Comparison of ENCODE assay signal across 8 cellular contexts in genomic region chr17:34980681-34981537, GRCh38. TPM values are rescaled to one million over a fixed set of nuclear protein-coding genes. Genes with fewer than 3 reads are reported as not detected.
DNase-seq lines count a peak whose midpoint lies in the region; ATAC-seq, FAIRE-seq and TF ChIP-seq lines count a peak whose summit lies in the region.

No MANE protein-coding gene starts in this region.

- no peaks in the 10 kb centered on the region for H3K9me3 Mint-ChIP-seq in central memory CD8-positive, alpha-beta T cell

- H3K27ac ChIP-seq in A549, result peak overlapping the region; percentile 94 to 97
- H3K27ac ChIP-seq in WERI-Rb-1, result peak overlapping the region; percentile 99

- peaks cover 14% of the 10 kb centered on the region for H3K36me3 Mint-ChIP-seq in central memory CD8-positive, alpha-beta T cell (ENCODE audit: insufficient read depth)

- peak overlapping the region; percentile 98 for H3K27ac Mint-ChIP-seq in central memory CD8-positive, alpha-beta T cell (ENCODE audit: low read depth)

- peak; percentile 84 for FAIRE-seq in A549 (lab: Jason Lieb, UNC)

- CTCF ChIA-PET in A549 (lab: Yijun Ruan, JAX), result interaction anchor here (0.7 to 7.5 kb wide), 19 partner anchors 10 to 561 kb away, joined by 3 to 43 read pairs (median 4); partner anchors contain the start of gene RAD51D

- peaks cover 28% of the 10 kb centered on the region for H3K36me3 ChIP-seq in WERI-Rb-1

- H3K4me1 ChIP-seq in A549, result peaks cover 14% of the 10 kb centered on the region

- POLR2A ChIA-PET in A549 (lab: Yijun Ruan, JAX), result interaction anchor here (0.5 to 3.3 kb wide), 14 partner anchors 9 to 809 kb away, joined by 3 to 20 read pairs (median 5); partner anchors contain the start of genes CCT6B, RFFL, UNC45B and ZNF830

- H3K27me3 ChIP-seq in WERI-Rb-1 (ENCODE audit: insufficient read depth, low read depth, severe bottlenecking), result no peaks in the 10 kb centered on the region

- peak overlapping the region; percentile 80 for H3K4me2 ChIP-seq in A549

- peak; percentile 52 to 56; a peak in 4 of 5 replicates for TF ChIP-seq RAD21 in A549 (conservative IDR thresholded peaks at IDR 0.05 in 1 of 2, IDR thresholded peaks at IDR 0.05 in 1 of 2)

- WGBS in A549 (ENCODE audit: missing lambda C conversion rate), result 1% methylated on average over 21 of the region's 69 CpGs

- TF ChIP-seq POLR2A in A549 (IDR thresholded peaks at IDR 0.05; ENCODE audit: low read length) (peak; percentile 37), GM18505 (IDR thresholded peaks at IDR 0.05; ENCODE audit: borderline replicate concordance, extremely low read depth, insufficient read depth, insufficient read length) (no peak)

- ATAC-seq in A549 (peak; percentile 91 to 94), GM18505 (IDR thresholded peaks at IDR 0.05; ENCODE audit: unreplicated experiment) (peak; percentile 81), HG02943 (IDR thresholded peaks at IDR 0.05; ENCODE audit: low read depth, unreplicated experiment) (peak; percentile 72)
- peak; percentile 86 for ATAC-seq in central memory CD8-positive, alpha-beta T cell (replicated peaks; ENCODE audit: extremely low read depth, poor library complexity, severe bottlenecking)

- H3K4me3 Mint-ChIP-seq in central memory CD8-positive, alpha-beta T cell, result peak overlapping the region; percentile 96

- H3K27me3 Mint-ChIP-seq in central memory CD8-positive, alpha-beta T cell, result no peaks in the 10 kb centered on the region

- no peaks in the 10 kb centered on the region for H3K9me3 ChIP-seq in A549
- no peaks in the 10 kb centered on the region for H3K9me3 ChIP-seq in WERI-Rb-1 (ENCODE audit: severe bottlenecking)

- H3K4me3 ChIP-seq in A549 (peak overlapping the region; percentile 78), WERI-Rb-1 (ENCODE audit: low read depth, low read length) (peak overlapping the region; percentile 96)

- TF ChIP-seq CTCF in A549 (IDR thresholded peaks at IDR 0.05) (peak; percentile 55), WERI-Rb-1 (IDR thresholded peaks at IDR 0.05; ENCODE audit: low read depth, low read length) (peak; percentile 63)

- TF ChIP-seq EP300 in A549 (IDR thresholded peaks at IDR 0.05), result peak in 1 of 2 experiments; percentile 18; a peak in 1 of 5 replicates

- DNase-seq in A549 (ENCODE audit: low read depth in 1 of 2, low spot score in 1 of 2) (peak; percentile 86 to 93), NCI-H1930 (lab: John Stamatoyannopoulos, UW) (peak; percentile 61 to 78), WERI-Rb-1 (peak; percentile 75), kidney tubule cell (ENCODE audit: low spot score) (peak; percentile 82)
- peak; percentile 59 to 64 for DNase-seq in central memory CD8-positive, alpha-beta T cell (ENCODE audit: low spot score in 2 of 2)
- peak; percentile 48 to 60 for DNase-seq in stimulated activated CD4-positive, alpha-beta T cell treated with anti-CD3 and anti-CD28 coated beads, Interleukin-1b, Interleukin-23, amount 100 ng/mL, for 1 hour (ENCODE audit: low read depth in 2 of 2)

- H3K4me1 Mint-ChIP-seq in central memory CD8-positive, alpha-beta T cell, result peaks cover 43% of the 10 kb centered on the region

TF ChIP-seq in A549, 52 proteins besides CTCF, POLR2A, EP300 and RAD21 (continues in another document):
- TF ChIP-seq CHD4 (IDR thresholded peaks at IDR 0.05; ENCODE audit: borderline replicate concordance) (no peak), HDAC2 (IDR thresholded peaks at IDR 0.05) (no peak), NPAS2 (CRISPR knock-in tag; IDR thresholded peaks at IDR 0.05; ENCODE audit: borderline replicate concordance) (no peak), ESRRA (IDR thresholded peaks at IDR 0.05; ENCODE audit: borderline replicate concordance, low read length) (no peak), JUN (IDR thresholded peaks at IDR 0.05) (peak; percentile 50 to 88), ZNF302 (CRISPR knock-in tag; IDR thresholded peaks at IDR 0.05) (no peak), HOXB5 (CRISPR knock-in tag; IDR thresholded peaks at IDR 0.05) (no peak), ZFP36 (IDR thresholded peaks at IDR 0.05; ENCODE audit: borderline replicate concordance, partially characterized antibody) (no peak), MYC (IDR thresholded peaks at IDR 0.05; ENCODE audit: borderline replicate concordance, low read length) (peak; percentile 87), SREBF2 (IDR thresholded peaks at IDR 0.05) (no peak), FOSL2 (IDR thresholded peaks at IDR 0.05) (no peak), FOSL2 (CRISPR knock-in tag; IDR thresholded peaks at IDR 0.05) (no peak), PHF8 (IDR thresholded peaks at IDR 0.05; ENCODE audit: borderline replicate concordance, low read depth) (peak; percentile 90), MAZ (IDR thresholded peaks at IDR 0.05; ENCODE audit: borderline replicate concordance, low read depth, low read length) (no peak), HEYL (CRISPR knock-in tag; IDR thresholded peaks at IDR 0.05) (no peak), FOSB (CRISPR knock-in tag; IDR thresholded peaks at IDR 0.05) (no peak), BHLHE40 (IDR thresholded peaks at IDR 0.05; ENCODE audit: low read depth, low read length) (no peak), ZSCAN20 (CRISPR knock-in tag; IDR thresholded peaks at IDR 0.05) (0 out of 2 replicates have a peak, but pooled peaks have one; percentile 64), NR3C1 (IDR thresholded peaks at IDR 0.05) (no peak), RARB (CRISPR knock-in tag; IDR thresholded peaks at IDR 0.05) (no peak; the same call in 1 of the 2 replicates), HOXB13 (CRISPR knock-in tag; IDR thresholded peaks at IDR 0.05; ENCODE audit: low read depth) (no peak), NFE2L2 (conservative IDR thresholded peaks at IDR 0.05; ENCODE audit: low read length) (no peak), ELK1 (IDR thresholded peaks at IDR 0.05; ENCODE audit: low read depth, low read length) (no peak), RCOR1 (IDR thresholded peaks at IDR 0.05; ENCODE audit: low read depth, low read length) (no peak), GATA3 (IDR thresholded peaks at IDR 0.05; ENCODE audit: borderline replicate concordance) (no peak), RFX5 (IDR thresholded peaks at IDR 0.05) (no peak), RNF2 (IDR thresholded peaks at IDR 0.05; ENCODE audit: borderline replicate concordance, low read depth) (no peak), KDM1A (IDR thresholded peaks at IDR 0.05; ENCODE audit: low read depth) (no peak), JUNB (IDR thresholded peaks at IDR 0.05) (no peak), CHD2 (IDR thresholded peaks at IDR 0.05; ENCODE audit: low read length, partially characterized antibody) (no peak), FOXS1 (CRISPR knock-in tag; IDR thresholded peaks at IDR 0.05) (no peak), TP53 (CRISPR knock-in tag; IDR thresholded peaks at IDR 0.05) (peak; percentile 24; the same call in 1 of the 2 replicates)
- TF ChIP-seq, protein P1, sequence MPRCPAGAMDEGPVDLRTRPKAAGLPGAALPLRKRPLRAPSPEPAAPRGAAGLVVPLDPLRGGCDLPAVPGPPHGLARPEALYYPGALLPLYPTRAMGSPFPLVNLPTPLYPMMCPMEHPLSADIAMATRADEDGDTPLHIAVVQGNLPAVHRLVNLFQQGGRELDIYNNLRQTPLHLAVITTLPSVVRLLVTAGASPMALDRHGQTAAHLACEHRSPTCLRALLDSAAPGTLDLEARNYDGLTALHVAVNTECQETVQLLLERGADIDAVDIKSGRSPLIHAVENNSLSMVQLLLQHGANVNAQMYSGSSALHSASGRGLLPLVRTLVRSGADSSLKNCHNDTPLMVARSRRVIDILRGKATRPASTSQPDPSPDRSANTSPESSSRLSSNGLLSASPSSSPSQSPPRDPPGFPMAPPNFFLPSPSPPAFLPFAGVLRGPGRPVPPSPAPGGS (IDR thresholded peaks at IDR 0.05), result no peak
- TF ChIP-seq, protein P2, sequence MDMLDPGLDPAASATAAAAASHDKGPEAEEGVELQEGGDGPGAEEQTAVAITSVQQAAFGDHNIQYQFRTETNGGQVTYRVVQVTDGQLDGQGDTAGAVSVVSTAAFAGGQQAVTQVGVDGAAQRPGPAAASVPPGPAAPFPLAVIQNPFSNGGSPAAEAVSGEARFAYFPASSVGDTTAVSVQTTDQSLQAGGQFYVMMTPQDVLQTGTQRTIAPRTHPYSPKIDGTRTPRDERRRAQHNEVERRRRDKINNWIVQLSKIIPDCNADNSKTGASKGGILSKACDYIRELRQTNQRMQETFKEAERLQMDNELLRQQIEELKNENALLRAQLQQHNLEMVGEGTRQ (IDR thresholded peaks at IDR 0.05), result no peak

RNA-seq across cellular contexts. Expression of gene LIG3, which starts 0.6 kb away (rescaled TPM):
- polyA plus RNA-seq in A549 (2011; rRNA removed) (56.8 and 63.4 TPM in 2 replicates), A549 (2017; fragmentation: RNase III; extraction: RNeasy Plus Mini Kit Qiagen cat#74134 plus additional on column Dnase treatment) (35.6 to 40.2 TPM (median 36.3 TPM) in 3 replicates)
- polyA plus RNA-seq in A549 (2012; cell fraction: cytosol; rRNA removed), result 52.4 and 57.2 TPM in 2 replicates
- 79.3 and 88.4 TPM in 2 replicates for polyA plus RNA-seq in A549 (2012; cell fraction: nucleus; rRNA removed)
- polyA minus RNA-seq in A549 (2011; rRNA and poly(A)+ RNA removed), result 115 and 134 TPM in 2 replicates

RNA-seq across cellular contexts. Expression of gene ZNF830, which starts 19.6 kb away (rescaled TPM):
- 12.6 and 21.2 TPM in 2 replicates for polyA plus RNA-seq in A549 (2011; rRNA removed)
- polyA plus RNA-seq in A549 (2012; cell fraction: cytosol; rRNA removed), result 7.7 and 11.2 TPM in 2 replicates
- 4.8 and 5.2 TPM in 2 replicates for polyA plus RNA-seq in A549 (2012; cell fraction: nucleus; rRNA removed)
- polyA plus RNA-seq in A549 (2017; fragmentation: RNase III; extraction: RNeasy Plus Mini Kit Qiagen cat#74134 plus additional on column Dnase treatment), result 18.4 to 20.0 TPM (median 19.9 TPM) in 3 replicates
- polyA minus RNA-seq in A549 (2011; rRNA and poly(A)+ RNA removed), result 7.1 and 7.7 TPM in 2 replicates

RNA-seq across cellular contexts. Expression of gene CCT6B, which starts 19.6 kb away (rescaled TPM):
- polyA plus RNA-seq in A549 (2011; rRNA removed) (1.9 and 3.1 TPM in 2 replicates), A549 (2017; fragmentation: RNase III; extraction: RNeasy Plus Mini Kit Qiagen cat#74134 plus additional on column Dnase treatment) (0.77 to 1.3 TPM (median 0.87 TPM) in 3 replicates)
- 0.12 and 0.16 TPM in 2 replicates for polyA plus RNA-seq in A549 (2012; cell fraction: cytosol; rRNA removed)
- 0.10 and 0.20 TPM in 2 replicates for polyA plus RNA-seq in A549 (2012; cell fraction: nucleus; rRNA removed)
- 0.73 and 1.2 TPM in 2 replicates for polyA minus RNA-seq in A549 (2011; rRNA and poly(A)+ RNA removed)

Comparison
In these comparisons a context has a peak if more than half of its experiments do, and no peak if none do; other contexts are left out.
1. Peak in every context shown above with its lines: DNase-seq, ATAC-seq, H3K4me3 ChIP-seq and H3K27ac ChIP-seq.